ENCODE assay signal across 1 cellular context in genomic region chr22:40240160-40240559, GRCh38.
TF ChIP-seq lines count a peak whose summit lies in the region.

No MANE protein-coding gene starts in this region.

TF ChIP-seq in A549, 52 proteins besides CTCF, POLR2A, EP300 and RAD21 (continued from another document):
- TF ChIP-seq RARB (CRISPR knock-in tag; IDR thresholded peaks at IDR 0.05): no peak
